8 cellular contexts compared by ENCODE assay signal in the genomic region with DNA sequence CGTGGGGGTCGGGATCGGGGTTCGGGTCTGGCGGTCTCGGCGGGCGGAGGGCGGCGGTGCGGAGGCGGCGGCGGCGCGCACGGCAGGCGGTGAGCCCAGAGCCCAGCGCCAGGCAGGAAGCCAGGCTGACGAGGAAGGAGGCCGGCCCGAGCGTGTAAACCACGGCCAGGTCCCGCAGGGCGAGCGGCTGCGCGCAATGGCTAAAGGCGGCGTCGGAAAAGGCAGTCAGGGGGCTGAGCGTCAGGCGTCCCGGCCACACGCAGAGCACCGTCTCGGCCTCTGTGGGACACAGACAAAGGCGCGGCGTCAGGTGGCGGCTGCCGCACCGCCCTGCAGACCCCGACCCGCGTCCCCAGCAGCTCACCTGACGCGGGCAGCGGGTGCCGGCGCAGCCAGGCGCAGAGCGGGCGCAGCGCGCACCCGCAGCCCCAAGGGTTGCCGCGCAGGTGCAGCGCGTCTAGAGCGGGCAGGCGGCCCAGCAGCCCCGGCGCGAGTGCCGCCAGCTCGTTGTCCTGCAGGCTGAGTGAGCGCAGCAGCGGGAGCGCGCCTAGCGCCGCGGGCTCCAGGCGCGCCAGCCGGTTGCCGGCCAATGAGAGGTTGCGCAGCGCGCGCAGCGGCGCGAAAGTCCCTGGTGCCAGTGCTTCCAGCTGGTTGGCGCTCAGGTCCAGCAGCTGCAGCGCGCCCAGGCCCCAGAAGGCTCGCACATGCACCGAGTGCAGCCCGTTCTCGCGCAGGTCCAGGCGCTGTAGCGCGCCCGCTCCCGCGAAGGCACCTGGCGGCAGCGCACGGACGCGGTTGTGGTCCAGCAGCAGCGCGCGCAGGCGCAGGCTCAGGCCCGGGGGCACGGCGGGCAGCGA. TPM values are rescaled to one million over a fixed set of nuclear protein-coding genes. Genes with fewer than 3 reads are reported as not detected.
DNase-seq lines count a peak whose midpoint lies in the region; ATAC-seq and TF ChIP-seq lines count a peak whose summit lies in the region.

No MANE protein-coding gene starts in this region.

- no peak overlapping the region for H3K56ac ChIP-seq in H9 (ENCODE audit: insufficient read length, low read depth, low read length)

- no CpG with 5 or more reads among the region's 114 CpGs for WGBS in H9 (ENCODE audit: extremely low coverage, insufficient read length, low lambda C conversion rate)
- 2% methylated on average over 70 of the region's 114 CpGs for WGBS in mammary epithelial cell (ENCODE audit: low coverage, missing lambda C conversion rate)
- whole genome bisulfite sequencing in right lobe of liver (ENCODE audit: insufficient coverage, low coverage, low lambda C conversion rate, missing lambda C conversion rate), result 0% methylated on average over 10 of the region's 114 CpGs

- no peaks in the 10 kb centered on the region for H3K9me3 Mint-ChIP-seq in H9

- H3K9me3 ChIP-seq in H9 (ENCODE audit: control insufficient read depth, low read depth, low read length) (no peaks in the 10 kb centered on the region), mammary epithelial cell (replicated peaks; ENCODE audit: insufficient read depth, low read length) (no peaks in the 10 kb centered on the region), right lobe of liver (no peaks in the 10 kb centered on the region)

- no peak overlapping the region for H3T11ph ChIP-seq in H9 (ENCODE audit: low read length)

- no peak overlapping the region for H3K23ac ChIP-seq in H9 (ENCODE audit: insufficient read length, low read depth, low read length)

- H4K20me1 ChIP-seq in H9 (ENCODE audit: control insufficient read depth, insufficient read depth, insufficient read length), result no peaks in the 10 kb centered on the region
- H4K20me1 ChIP-seq in mammary epithelial cell (ENCODE audit: insufficient read depth, low read length), result peaks cover 20% of the 10 kb centered on the region

- no peak overlapping the region for H4K8ac ChIP-seq in H9 (replicated peaks; ENCODE audit: insufficient read length, low read depth, low read length)

- dilution Hi-C loops in mammary epithelial cell (cut with HindIII; ENCODE audit: low sequenced_read_pairs), result loop anchor here (5.0 kb wide), 1 partner anchor 362 kb away; a partner anchor contains a TSS

- no TSS peak for BruUV-seq in mammary epithelial cell (replicated peaks; lab: Mats Ljungman, UMichigan)

- H3K9ac ChIP-seq in H9 (ENCODE audit: extremely low read depth, insufficient read length, low read length) (no peak overlapping the region), mammary epithelial cell (ENCODE audit: insufficient read depth, low read length) (no peak overlapping the region)

- H3K4me3 ChIP-seq in mammary epithelial cell (replicated peaks in 1 of 3; ENCODE audit: insufficient read depth in 1 of 3, low read depth in 2 of 3, low read length in 3 of 3), result peak overlapping the region in 1 of 3 experiments; percentile 22
- H3K4me3 ChIP-seq in right lobe of liver, result peak overlapping the region in 2 of 3 donors; percentile 6 to 19

- H3K36me3 ChIP-seq in mammary epithelial cell (ENCODE audit: insufficient read depth, low read length) (no peaks in the 10 kb centered on the region), right lobe of liver (no peaks in the 10 kb centered on the region)

- H3K18ac ChIP-seq in H9 (ENCODE audit: insufficient read length, low read depth, low read length), result no peak overlapping the region

- no peak overlapping the region for H2BK120ac ChIP-seq in H9 (ENCODE audit: low read depth, low read length, poor library complexity, severe bottlenecking)

- TF ChIP-seq POLR2A in right lobe of liver (IDR thresholded peaks at IDR 0.05), result no peak

- CTCF ChIA-PET in mammary epithelial cell (lab: Charles Lee; ENCODE audit: low non-redundant PET), result no interaction called here

- H4K5ac ChIP-seq in H9 (ENCODE audit: insufficient read length, low read depth, low read length), result no peak overlapping the region

- H3K27ac Mint-ChIP-seq in H9, result no peak overlapping the region

- H3K79me1 ChIP-seq in H9 (ENCODE audit: insufficient read depth, low read depth, low read length, poor library complexity, severe bottlenecking), result no peaks in the 10 kb centered on the region

- no peaks in the 10 kb centered on the region for H3K36me3 Mint-ChIP-seq in H9 (ENCODE audit: insufficient read depth in 1 of 3, low read depth in 3 of 3)

- H3K4ac ChIP-seq in H9 (ENCODE audit: low read depth, low read length), result no peak overlapping the region

- peaks cover 93% of the 10 kb centered on the region for H3K27me3 Mint-ChIP-seq in H9 (ENCODE audit: low read depth)

- H3K79me2 ChIP-seq in H9 (ENCODE audit: insufficient read depth, low read length), result no peaks in the 10 kb centered on the region
- H3K79me2 ChIP-seq in mammary epithelial cell (ENCODE audit: insufficient read depth, low read length), result no peaks in the 10 kb centered on the region

- DNase-seq in COR-L47 (lab: John Stamatoyannopoulos, UW), result peak; percentile 92
- DNase-seq in H9, result peak; percentile 86
- peak; percentile 96 for DNase-seq in NCI-H748 (lab: John Stamatoyannopoulos, UW; ENCODE audit: unreplicated experiment)
- DNase-seq in mammary epithelial cell, result peak; percentile 76
- DNase-seq in right lobe of liver, result no peak
- no peak for DNase-seq in sciatic nerve (ENCODE audit: low spot score)
- no peak for DNase-seq in activated CD4-positive, alpha-beta T cell treated with anti-CD3 and anti-CD28 coated beads, Interleukin-2, amount 50 U/mL, for 1 hour

- H3K4me2 ChIP-seq in H9 (ENCODE audit: insufficient read depth, insufficient read length, low read length) (peak overlapping the region; percentile 68), mammary epithelial cell (ENCODE audit: insufficient read depth, low read depth, low read length) (peak overlapping the region; percentile 72)

- peaks cover 3 to 6% of the 10 kb centered on the region in 2 experiments for H3K4me1 Mint-ChIP-seq in H9

- no peak overlapping the region for H3K14ac ChIP-seq in H9 (ENCODE audit: insufficient read depth, low read length)

- H2BK15ac ChIP-seq in H9 (ENCODE audit: low read depth, low read length), result no peak overlapping the region

- H3K23me2 ChIP-seq in H9 (ENCODE audit: insufficient read length, low read depth, low read length, poor library complexity, severe bottlenecking), result peaks cover 4% of the 10 kb centered on the region

- no peak overlapping the region for H4K91ac ChIP-seq in H9 (ENCODE audit: insufficient read length, low read depth, low read length)

- H2BK20ac ChIP-seq in H9 (ENCODE audit: low read depth, low read length, poor library complexity, severe bottlenecking), result no peak overlapping the region

- ATAC-seq in right lobe of liver (peak in 3 of 4 donors; percentile 26 to 54 (median 48)), HG02571 (IDR thresholded peaks at IDR 0.05; ENCODE audit: unreplicated experiment) (no peak), sciatic nerve (no peak)

- H2AFZ ChIP-seq in H9 (ENCODE audit: low read length) (no peak overlapping the region), mammary epithelial cell (ENCODE audit: low read depth, low read length) (peak overlapping the region; percentile 5)

- H2BK12ac ChIP-seq in H9 (ENCODE audit: insufficient read length, low read depth, low read length), result no peak overlapping the region

- intact Hi-C loops in mammary epithelial cell (cut with micrococcal nuclease) (no loop called here), right lobe of liver (cut with DNase I) (loop anchor here in 1 of 2 donors (10.0 kb wide), 1 partner anchor 606 kb away; no protein-coding TSS in a partner anchor), sciatic nerve (cut with DNase I) (no loop called here)

- no peak overlapping the region for H2AK5ac ChIP-seq in H9 (ENCODE audit: insufficient read length, low read length)

- H3K4me1 ChIP-seq in H9 (ENCODE audit: insufficient read depth, low read length) (no peaks in the 10 kb centered on the region), mammary epithelial cell (ENCODE audit: insufficient read depth, low read length) (peaks cover 12% of the 10 kb centered on the region), right lobe of liver (peaks cover 0 to 24% (median 0%) of the 10 kb centered on the region in 4 donors)

- in situ Hi-C loops in mammary epithelial cell (cut with MboI; ENCODE audit: low sequenced_read_pairs in 2 of 2), result no loop called here

- peak overlapping the region; percentile 61 to 80 for H3K4me3 Mint-ChIP-seq in H9

- TF ChIP-seq CTCF in H9 (conservative IDR thresholded peaks at IDR 0.05) (peak; percentile 12; the same call in 1 of the 3 replicates), mammary epithelial cell (conservative IDR thresholded peaks at IDR 0.05 in 1 of 2, IDR thresholded peaks at IDR 0.05 in 1 of 2; ENCODE audit: extremely low read depth in 1 of 2, insufficient read depth in 1 of 2, low read depth in 1 of 2, low read length in 2 of 2) (no peak), right lobe of liver (IDR thresholded peaks at IDR 0.05) (no peak)

- H3K27me3 ChIP-seq in H9 (ENCODE audit: insufficient read depth, low read length) (peaks cover 35% of the 10 kb centered on the region; the same call in 1 of the 2 replicates), mammary epithelial cell (ENCODE audit: insufficient read depth, low read length) (peaks cover 49% of the 10 kb centered on the region), right lobe of liver (peaks cover 0 to 53% of the 10 kb centered on the region in 2 donors)

- no peak overlapping the region for H3K27ac ChIP-seq in H9 (ENCODE audit: insufficient read length, low read depth, low read length)
- no peak overlapping the region for H3K27ac ChIP-seq in mammary epithelial cell (ENCODE audit: insufficient read depth, low read depth, low read length)
- no peak overlapping the region for H3K27ac ChIP-seq in right lobe of liver

- H2BK5ac ChIP-seq in H9 (ENCODE audit: insufficient read length, low read length), result no peak overlapping the region

RNA-seq across cellular contexts. Expression of a gene that starts 0.7 kb away (rescaled TPM):
- total RNA-seq in H9 (2021) (0.55 and 0.96 TPM in 2 replicates), mammary epithelial cell (under 1 TPM in 1 of 2 donors, not detected in 1; 0.17 TPM), right lobe of liver (under 1 TPM in 2 of 6 experiments, not detected in 4; 0.17 to 0.18 TPM), sciatic nerve (not detected)
- polyA plus RNA-seq in mammary epithelial cell, result not detected
- not detected for polyA minus RNA-seq in mammary epithelial cell

RNA-seq across cellular contexts. Expression of a gene that starts 2.7 kb away (rescaled TPM):
- total RNA-seq in H9 (2021) (not detected in 2 replicates), mammary epithelial cell (not detected), right lobe of liver (not detected), sciatic nerve (not detected)
- polyA plus RNA-seq in mammary epithelial cell, result not detected
- not detected for polyA minus RNA-seq in mammary epithelial cell

RNA-seq across cellular contexts. Expression of a gene that starts 19.2 kb away (rescaled TPM):
- total RNA-seq in H9 (2021) (54.8 and 54.9 TPM in 2 replicates), mammary epithelial cell (10 to 100 TPM; 15.5 to 45.3 TPM), right lobe of liver (10 to 100 TPM; 16.1 to 36.5 (median 27.9) TPM), sciatic nerve (52.8 TPM)
- polyA plus RNA-seq in mammary epithelial cell, result 16.7 TPM
- 8.6 TPM for polyA minus RNA-seq in mammary epithelial cell

RNA-seq across cellular contexts. Expression of a gene that starts 19.3 kb away (rescaled TPM):
- 69.2 and 69.4 TPM in 2 replicates for total RNA-seq in H9 (2021)
- 10 to 100 TPM; 36.2 to 70.2 TPM for total RNA-seq in mammary epithelial cell
- 88.5 TPM for polyA plus RNA-seq in mammary epithelial cell
- 35.8 TPM for polyA minus RNA-seq in mammary epithelial cell
- 10 to 100 TPM; 21.5 to 53.3 (median 25.5) TPM for total RNA-seq in right lobe of liver
- 27.6 TPM for total RNA-seq in sciatic nerve

RNA-seq across cellular contexts. Expression of a gene that starts 30.2 kb away (rescaled TPM):
- 2.0 and 2.9 TPM in 2 replicates for total RNA-seq in H9 (2021)
- total RNA-seq in mammary epithelial cell, result under 1 TPM in 1 of 2 donors, not detected in 1; under 0.01 TPM
- polyA plus RNA-seq in mammary epithelial cell, result 0.02 TPM
- polyA minus RNA-seq in mammary epithelial cell, result not detected
- not detected for total RNA-seq in right lobe of liver
- total RNA-seq in sciatic nerve, result not detected

Comparison
In these comparisons a context has a peak if more than half of its experiments do, and no peak if none do; other contexts are left out.
1. DNase-seq: peak in COR-L47 (single experiment), H9 (single experiment), NCI-H748 (single experiment) and mammary epithelial cell (single experiment); none in right lobe of liver (0 of 3), sciatic nerve (single experiment) and activated CD4-positive, alpha-beta T cell treated with anti-CD3 and anti-CD28 coated beads, Interleukin-2, amount 50 U/mL, for 1 hour (single experiment).
2. ATAC-seq: peak in right lobe of liver (3 of 4); none in HG02571 (single experiment) and sciatic nerve (single experiment).